ENCODE assay signal across 26 cellular contexts in the genomic region with DNA sequence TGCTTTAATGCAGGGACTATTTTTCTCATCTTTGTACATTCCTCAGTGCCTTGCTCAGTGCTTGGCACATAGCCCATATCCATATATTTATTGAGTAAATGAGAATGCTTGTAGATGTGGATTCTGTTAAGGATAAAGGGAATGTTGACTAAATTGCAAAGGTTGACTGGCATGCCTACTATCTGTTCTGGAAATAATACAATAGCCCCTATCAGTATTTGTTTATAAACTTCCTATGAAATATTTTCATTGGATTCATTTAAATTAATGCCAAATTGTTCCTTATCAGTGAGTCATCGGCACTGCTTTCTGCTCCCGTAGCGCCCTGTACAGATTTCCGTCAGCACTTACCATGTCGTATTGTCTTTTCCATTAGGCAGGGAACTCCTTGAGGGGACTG. TPM values are rescaled to one million over a fixed set of nuclear protein-coding genes. Genes with fewer than 3 reads are reported as not detected.
A peak's percentile ranks its signal among the peaks of the same experiment; 100 is the strongest.
DNase-seq lines count a peak whose midpoint lies in the region; ATAC-seq, FAIRE-seq and TF ChIP-seq lines count a peak whose summit lies in the region.
"Had no signal": no experiment of that assay in that cellular context is flagged by ENCODE, and none has a peak within 500 bp of the region (broad histone marks: within the 10 kb centered on the region; RNA-seq: fewer than 3 reads in every experiment).

No MANE protein-coding gene starts in this region.

- H3K4me1 ChIP-seq in RWPE2 (ENCODE audit: insufficient read depth, poor library complexity, severe bottlenecking) = no peaks in the 10 kb centered on the region
- H3K4me1 ChIP-seq in mesenchymal stem cell (ENCODE audit: control insufficient read depth, insufficient read depth, low read depth, low read length) = peaks cover 5% of the 10 kb centered on the region
- peaks cover 18 to 29% of the 10 kb centered on the region in 2 donors for H3K4me1 ChIP-seq in kidney (ENCODE audit: control insufficient read depth in 1 of 2, insufficient read depth in 1 of 2, low read depth in 1 of 2, low read length in 2 of 2)
- H3K4me1 ChIP-seq in Caco-2 = no peaks in the 10 kb centered on the region
- H3K4me1 ChIP-seq: foreskin keratinocyte had no signal

- no peak overlapping the region for H2BK15ac ChIP-seq in mesenchymal stem cell (ENCODE audit: low read depth, poor library complexity, severe bottlenecking)

- no peak for ATAC-seq in RWPE2 (ENCODE audit: low read depth)
- ATAC-seq: activated CD8-positive, alpha-beta T cell treated with anti-CD3 and anti-CD28 coated beads for 36 hours; foreskin keratinocyte had no signal

- H3K4me1 Mint-ChIP-seq in Caco-2 (ENCODE audit: low read depth, unreplicated experiment) = peaks cover 9% of the 10 kb centered on the region

- FAIRE-seq in kidney (lab: Jason Lieb, UNC) = no peak
- FAIRE-seq: islet of Langerhans had no signal

- H3K18ac ChIP-seq in mesenchymal stem cell (ENCODE audit: low read depth in 1 of 2, low read length in 2 of 2) = no peak overlapping the region

- peaks cover 5% of the 10 kb centered on the region for H3K79me1 ChIP-seq in mesenchymal stem cell (replicated peaks; ENCODE audit: low read length, poor library complexity, severe bottlenecking)

- no peak overlapping the region for H2AK5ac ChIP-seq in mesenchymal stem cell (ENCODE audit: low read length, severe bottlenecking)

- H3K27ac ChIP-seq in RWPE2 (ENCODE audit: poor library complexity, severe bottlenecking) = peak overlapping the region; percentile 2
- H3K27ac ChIP-seq in mesenchymal stem cell (ENCODE audit: low read length, poor library complexity, severe bottlenecking) = no peak overlapping the region
- H3K27ac ChIP-seq in kidney (ENCODE audit: low read depth in 2 of 2, low read length in 2 of 2) = no peak overlapping the region
- H3K27ac ChIP-seq: foreskin keratinocyte, right lobe of liver had no signal

- no TSS peak for BruUV-seq in Caco-2 (replicated peaks; lab: Mats Ljungman, UMichigan)

- no peak overlapping the region for H2AFZ ChIP-seq in mesenchymal stem cell (ENCODE audit: low read depth, low read length)

- no peak overlapping the region for H4K91ac ChIP-seq in mesenchymal stem cell (ENCODE audit: low read length)

- H3K23ac ChIP-seq in mesenchymal stem cell (ENCODE audit: low read length in 2 of 2) = no peak overlapping the region

- no peak overlapping the region for H3K4me2 ChIP-seq in mesenchymal stem cell (ENCODE audit: low read length, poor library complexity, severe bottlenecking)

- no peak overlapping the region for H3K4me3 Mint-ChIP-seq in Caco-2 (ENCODE audit: unreplicated experiment)
- H3K4me3 Mint-ChIP-seq: activated CD8-positive, alpha-beta T cell treated with anti-CD3 and anti-CD28 coated beads for 36 hours; CD4-positive, alpha-beta T cell had no signal

- no peak overlapping the region for H3K4ac ChIP-seq in mesenchymal stem cell (ENCODE audit: low read depth in 1 of 2, low read length in 2 of 2)

- TF ChIP-seq CTCF in RWPE2 (IDR thresholded peaks at IDR 0.05; ENCODE audit: poor library complexity, severe bottlenecking) = no peak
- no peak for TF ChIP-seq CTCF in kidney (IDR thresholded peaks at IDR 0.05; ENCODE audit: borderline replicate concordance, extremely low read depth, insufficient read depth)
- TF ChIP-seq CTCF in Caco-2 (IDR thresholded peaks at IDR 0.05; ENCODE audit: insufficient read depth in 1 of 2, low read depth in 1 of 2, low read length in 1 of 2, severe bottlenecking in 1 of 2, unreplicated experiment in 1 of 2) = no peak

- peaks cover 9% of the 10 kb centered on the region for H3K36me3 Mint-ChIP-seq in Caco-2 (ENCODE audit: insufficient read depth, unreplicated experiment)

- no peak overlapping the region for H3K9ac ChIP-seq in mesenchymal stem cell (ENCODE audit: low read length)
- H3K9ac ChIP-seq in kidney (ENCODE audit: low read length in 2 of 2) = no peak overlapping the region

- no peak overlapping the region for H2BK12ac ChIP-seq in mesenchymal stem cell (ENCODE audit: low read length in 2 of 2)

- POLR2A ChIA-PET in Caco-2 (lab: Charles Lee) = no interaction called here

- H4K8ac ChIP-seq in mesenchymal stem cell (ENCODE audit: low read length) = no peak overlapping the region

- H3K9me3 Mint-ChIP-seq in Caco-2 (ENCODE audit: unreplicated experiment) = no peaks in the 10 kb centered on the region
- H3K9me3 Mint-ChIP-seq: activated CD8-positive, alpha-beta T cell treated with anti-CD3 and anti-CD28 coated beads for 36 hours; CD4-positive, alpha-beta T cell had no signal

- DNase-seq in Caki2 (ENCODE audit: low read depth) (peak; percentile 24), RWPE2 (ENCODE audit: low spot score) (no peak), dermis blood vessel endothelial cell (peak; percentile 86), mesenchymal stem cell (peak; percentile 36), NCI-H510A treated with DMSO at 0.1 percent for 48 hours (lab: John Stamatoyannopoulos, UW) (no peak), kidney (no peak), Caco-2 (no peak)
- DNase-seq in activated CD4-positive, alpha-beta T cell treated with anti-CD3 and anti-CD28 coated beads, Interleukin-2, amount 50 U/mL, for 48 hours = no peak
- DNase-seq: ACHN; activated CD8-positive, alpha-beta T cell treated with anti-CD3 and anti-CD28 coated beads for 36 hours; activated naive CD4-positive, alpha-beta T cell treated with Interleukin-2 at 50 U/mL for 16 hours; activated T-cell treated with anti-CD3 and anti-CD28 coated beads, Interleukin-2, amount 50 U/mL, for 1 hour; anterior cingulate cortex; CD4-positive, alpha-beta T cell; DND-41; hippocampal formation; NCI-H1417 treated with DMSO at 0.1 percent for 48 hours; NCI-H526 treated with DMSO at 0.1 percent for 48 hours; right lobe of liver; testis had no signal

- H3K4me3 ChIP-seq in RWPE2 (ENCODE audit: severe bottlenecking) = no peak overlapping the region
- H3K4me3 ChIP-seq in mesenchymal stem cell (ENCODE audit: insufficient read depth in 1 of 2, low read depth in 1 of 2, low read length in 2 of 2) = no peak overlapping the region
- no peak overlapping the region for H3K4me3 ChIP-seq in kidney (ENCODE audit: low read length in 2 of 2)
- H3K4me3 ChIP-seq in Caco-2 (ENCODE audit: low read depth, low read length) = no peak overlapping the region
- H3K4me3 ChIP-seq: lung, right lobe of liver, testis had no signal

- in situ Hi-C loops in Caki2 (cut with HindIII; ENCODE audit: low pct_unique_long_range_greater_than_20kb, low sequenced_read_pairs) = no loop called here

- H3K14ac ChIP-seq in mesenchymal stem cell (ENCODE audit: low read length in 2 of 2) = no peak overlapping the region

- WGBS in mesenchymal stem cell = 47% methylated on average over 5 of the region's 5 CpGs

- H2BK5ac ChIP-seq in mesenchymal stem cell (ENCODE audit: low read depth, low read length, poor library complexity, severe bottlenecking) = no peak overlapping the region

- CTCF ChIA-PET in Caco-2 (lab: Charles Lee) = no interaction called here

- H3K27me3 Mint-ChIP-seq in Caco-2 (ENCODE audit: insufficient read depth, unreplicated experiment) = no peaks in the 10 kb centered on the region
- H3K27me3 Mint-ChIP-seq: activated CD8-positive, alpha-beta T cell treated with anti-CD3 and anti-CD28 coated beads for 36 hours; CD4-positive, alpha-beta T cell had no signal

- H3K9me3 ChIP-seq in RWPE2 (ENCODE audit: severe bottlenecking) (no peaks in the 10 kb centered on the region), mesenchymal stem cell (ENCODE audit: control insufficient read depth, low read length) (no peaks in the 10 kb centered on the region), kidney (ENCODE audit: control insufficient read depth in 1 of 2, low read length in 2 of 2) (no peaks in the 10 kb centered on the region), Caco-2 (no peaks in the 10 kb centered on the region)
- H3K9me3 ChIP-seq: right lobe of liver, testis had no signal

- H3K36me3 ChIP-seq in RWPE2 (ENCODE audit: low read depth) (no peaks in the 10 kb centered on the region), mesenchymal stem cell (ENCODE audit: control insufficient read depth in 1 of 2, insufficient read depth in 2 of 2, low read depth in 1 of 2, low read length in 2 of 2) (peaks cover 0 to 7% of the 10 kb centered on the region in 2 experiments), kidney (ENCODE audit: control insufficient read depth in 1 of 2, insufficient read depth in 2 of 2, low read length in 2 of 2) (no peaks in the 10 kb centered on the region), Caco-2 (ENCODE audit: control insufficient read depth, insufficient read depth, low read length) (no peaks in the 10 kb centered on the region)
- H3K36me3 ChIP-seq: right lobe of liver had no signal

- intact Hi-C loops in kidney (cut with DNase I) (no loop called here), Caco-2 (cut with micrococcal nuclease; ENCODE audit: unreplicated experiment) (no loop called here)

- H3K27ac Mint-ChIP-seq in Caco-2 (ENCODE audit: unreplicated experiment) = no peak overlapping the region
- H3K27ac Mint-ChIP-seq: activated CD8-positive, alpha-beta T cell treated with anti-CD3 and anti-CD28 coated beads for 36 hours; CD4-positive, alpha-beta T cell had no signal

- H3K27me3 ChIP-seq in RWPE2 (ENCODE audit: insufficient read depth, poor library complexity, severe bottlenecking) = no peaks in the 10 kb centered on the region
- no peaks in the 10 kb centered on the region for H3K27me3 ChIP-seq in mesenchymal stem cell (ENCODE audit: control insufficient read depth in 1 of 2, insufficient read depth in 1 of 2, low read length in 2 of 2)
- H3K27me3 ChIP-seq in Caco-2 (replicated peaks; ENCODE audit: control insufficient read depth, insufficient read depth, low read length) = no peaks in the 10 kb centered on the region
- H3K27me3 ChIP-seq: foreskin keratinocyte, right lobe of liver, testis had no signal

- no peak overlapping the region for H2BK120ac ChIP-seq in mesenchymal stem cell (ENCODE audit: low read depth, low read length)

RNA-seq across cellular contexts. Expression of a gene that starts 8.0 kb away (rescaled TPM):
- total RNA-seq in Caki2 (2014; rRNA removed; shearing (Covaris generic); ENCODE audit: low replicate concordance) = 74.1 and 79.4 TPM in 2 replicates
- total RNA-seq in dermis blood vessel endothelial cell (26.9 and 36.4 TPM in 2 replicates), kidney (59.4 TPM), Caco-2 (2022) (146 and 153 TPM in 2 replicates)
- polyA plus RNA-seq in mesenchymal stem cell (2013, experiment 1 of 2) = 22.5 TPM
- polyA plus RNA-seq in mesenchymal stem cell (2013, experiment 2 of 2) = 21.0 TPM
- 37.1 TPM for polyA plus RNA-seq in kidney (ENCODE audit: insufficient read depth, low read depth, low replicate concordance)

RNA-seq across cellular contexts. Expression of a gene that starts 8.4 kb away (rescaled TPM):
- 4.1 and 6.6 TPM in 2 replicates for total RNA-seq in Caki2 (2014; rRNA removed; shearing (Covaris generic); ENCODE audit: low replicate concordance)
- total RNA-seq in dermis blood vessel endothelial cell (6.1 and 6.3 TPM in 2 replicates), kidney (14.3 TPM), Caco-2 (2022) (25.5 and 32.1 TPM in 2 replicates)
- polyA plus RNA-seq in mesenchymal stem cell (2013, experiment 1 of 2) = 0.97 TPM
- 1.1 TPM for polyA plus RNA-seq in mesenchymal stem cell (2013, experiment 2 of 2)
- 4.6 TPM for polyA plus RNA-seq in kidney (ENCODE audit: insufficient read depth, low read depth, low replicate concordance)

RNA-seq across cellular contexts. Expression of a gene that starts 58.6 kb away (rescaled TPM):
- total RNA-seq in Caki2 (2014; rRNA removed; shearing (Covaris generic); ENCODE audit: low replicate concordance) = not detected in 2 replicates
- total RNA-seq in dermis blood vessel endothelial cell (not detected in 2 replicates), kidney (not detected), Caco-2 (2022) (not detected in 2 replicates)
- not detected for polyA plus RNA-seq in mesenchymal stem cell (2013, experiment 1 of 2)
- not detected for polyA plus RNA-seq in mesenchymal stem cell (2013, experiment 2 of 2)
- not detected for polyA plus RNA-seq in kidney (ENCODE audit: insufficient read depth, low read depth, low replicate concordance)
- total RNA-seq: activated CD8-positive, alpha-beta T cell treated with anti-CD3 and anti-CD28 coated beads for 36 hours; CD4-positive, alpha-beta T cell; foreskin keratinocyte; lung; M059J; myocyte; osteoblast; right lobe of liver; testis had no signal
- polyA plus RNA-seq: foreskin keratinocyte, lung had no signal

Comparison
In these comparisons a context has a peak if more than half of its experiments do, and no peak if none do; other contexts are left out.
1. DNase-seq: peak in Caki2 (single experiment), dermis blood vessel endothelial cell (single experiment) and mesenchymal stem cell (single experiment); none in RWPE2 (single experiment), NCI-H510A treated with DMSO at 0.1 percent for 48 hours (single experiment), kidney (single experiment), activated CD4-positive, alpha-beta T cell treated with anti-CD3 and anti-CD28 coated beads, Interleukin-2, amount 50 U/mL, for 48 hours (0 of 2) and Caco-2 (0 of 2).